In the genomic region with DNA sequence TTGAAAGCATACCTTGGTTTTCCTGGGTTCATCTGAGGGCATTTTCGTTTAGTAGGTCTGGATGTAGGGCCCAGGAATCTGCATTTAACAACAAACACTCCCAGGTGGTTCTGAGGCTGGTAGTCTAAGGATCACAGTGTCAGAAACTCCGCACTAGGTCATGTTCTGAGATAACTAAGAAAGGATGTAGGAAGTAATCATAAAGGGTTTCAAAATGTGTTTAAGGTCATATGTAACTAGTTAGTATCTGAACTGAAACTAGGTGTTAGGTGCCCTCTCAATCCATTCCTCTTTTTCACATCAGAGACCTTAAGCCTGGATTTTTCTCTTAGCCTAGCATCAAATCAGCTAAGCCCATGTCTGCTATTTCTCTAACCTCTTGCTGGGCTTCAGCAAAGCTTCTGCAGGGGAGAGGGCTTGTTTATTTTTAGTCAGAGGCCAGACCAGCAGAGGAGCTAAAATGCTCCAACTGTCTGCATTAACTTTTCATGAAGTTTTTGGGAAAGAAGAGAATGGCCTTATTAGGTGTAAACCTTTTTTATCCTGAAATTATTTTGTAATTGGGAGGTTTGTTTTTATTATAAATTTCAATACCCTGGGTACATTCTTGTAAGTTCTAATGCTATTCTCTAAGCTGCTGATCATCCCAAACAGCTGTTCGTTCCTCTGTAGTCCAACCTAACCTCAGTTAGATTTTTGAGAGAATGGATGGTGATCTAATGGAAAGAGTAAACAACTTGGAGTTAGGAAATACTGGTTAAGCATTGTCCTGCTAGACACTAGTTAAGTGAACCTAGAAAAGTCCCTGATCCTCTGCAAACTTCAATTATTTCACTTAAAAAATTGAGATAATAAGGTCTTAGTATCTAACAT, we compare ENCODE assay signal across 1 cellular context.
TF ChIP-seq lines count a peak whose summit lies in the region.

No MANE protein-coding gene starts in this region.

TF ChIP-seq in IMR-90, 13 proteins besides CTCF, POLR2A, EP300 and RAD21:
- TF ChIP-seq RCOR1 (IDR thresholded peaks at IDR 0.05; ENCODE audit: insufficient replicate concordance, low read length) (no peak), MAFK (IDR thresholded peaks at IDR 0.05; ENCODE audit: low read depth, low read length) (no peak), FOS (IDR thresholded peaks at IDR 0.05; ENCODE audit: low read depth, low read length) (no peak)
- TF ChIP-seq, protein P1, sequence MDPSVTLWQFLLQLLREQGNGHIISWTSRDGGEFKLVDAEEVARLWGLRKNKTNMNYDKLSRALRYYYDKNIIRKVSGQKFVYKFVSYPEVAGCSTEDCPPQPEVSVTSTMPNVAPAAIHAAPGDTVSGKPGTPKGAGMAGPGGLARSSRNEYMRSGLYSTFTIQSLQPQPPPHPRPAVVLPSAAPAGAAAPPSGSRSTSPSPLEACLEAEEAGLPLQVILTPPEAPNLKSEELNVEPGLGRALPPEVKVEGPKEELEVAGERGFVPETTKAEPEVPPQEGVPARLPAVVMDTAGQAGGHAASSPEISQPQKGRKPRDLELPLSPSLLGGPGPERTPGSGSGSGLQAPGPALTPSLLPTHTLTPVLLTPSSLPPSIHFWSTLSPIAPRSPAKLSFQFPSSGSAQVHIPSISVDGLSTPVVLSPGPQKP (IDR thresholded peaks at IDR 0.05; ENCODE audit: borderline replicate concordance, low read depth, low read length), result no peak
- TF ChIP-seq, protein P2, sequence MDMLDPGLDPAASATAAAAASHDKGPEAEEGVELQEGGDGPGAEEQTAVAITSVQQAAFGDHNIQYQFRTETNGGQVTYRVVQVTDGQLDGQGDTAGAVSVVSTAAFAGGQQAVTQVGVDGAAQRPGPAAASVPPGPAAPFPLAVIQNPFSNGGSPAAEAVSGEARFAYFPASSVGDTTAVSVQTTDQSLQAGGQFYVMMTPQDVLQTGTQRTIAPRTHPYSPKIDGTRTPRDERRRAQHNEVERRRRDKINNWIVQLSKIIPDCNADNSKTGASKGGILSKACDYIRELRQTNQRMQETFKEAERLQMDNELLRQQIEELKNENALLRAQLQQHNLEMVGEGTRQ (IDR thresholded peaks at IDR 0.05; ENCODE audit: low read depth, low read length), result no peak
TF ChIP-seq in IMR-90: peak in this region for 0.
